ENCODE assay signal across 11 cellular contexts in the genomic region with DNA sequence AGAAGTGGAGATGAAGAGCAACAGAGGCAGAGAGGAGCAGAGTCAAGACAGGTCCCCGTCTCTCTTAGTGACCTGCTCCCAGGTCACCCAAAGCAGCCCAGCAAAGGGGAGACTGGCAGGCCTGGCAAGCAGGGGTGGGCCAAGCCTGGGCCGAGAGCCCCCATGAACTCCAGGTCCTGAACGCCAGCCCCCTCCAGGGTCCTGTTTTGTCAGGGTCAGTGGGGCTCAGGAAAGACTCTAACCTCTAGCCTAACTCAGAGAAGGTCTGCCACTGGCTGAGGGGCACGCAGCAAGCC. TPM values are rescaled to one million over a fixed set of nuclear protein-coding genes. Genes with fewer than 3 reads are reported as not detected.
DNase-seq lines count a peak whose midpoint lies in the region; ATAC-seq and TF ChIP-seq lines count a peak whose summit lies in the region.
"Had no signal": no experiment of that assay in that cellular context is flagged by ENCODE, and none has a peak within 500 bp of the region (broad histone marks: within the 10 kb centered on the region; RNA-seq: fewer than 3 reads in every experiment).

No MANE protein-coding gene starts in this region.

- peaks cover 32% of the 10 kb centered on the region for H3K36me3 Mint-ChIP-seq in T-helper 1 cell treated with Interleukin-12 subunit alpha and Interleukin-12 subunit beta and Interleukin-4 antibody, amounts not matched to agents 30 μg/mL and 1 μg/mL, for 36 hours (ENCODE audit: low read depth)
- peaks cover 19% of the 10 kb centered on the region for H3K36me3 Mint-ChIP-seq in activated T-helper 1 cell treated with anti-CD3 and anti-CD28 coated beads, Interleukin-12 subunit alpha, Interleukin-12 subunit beta, Interleukin-2, Interleukin-4 antibody, amounts not matched to agents 30 ng/mL and 10 ng/mL and 1 ng/mL, durations not matched to agents 14 hours and 24 hours and 36 hours (ENCODE audit: low read depth)

- no peaks in the 10 kb centered on the region for H3K9me3 Mint-ChIP-seq in T-helper 1 cell treated with Interleukin-12 subunit alpha and Interleukin-12 subunit beta and Interleukin-4 antibody, amounts not matched to agents 30 μg/mL and 1 μg/mL, for 36 hours
- H3K9me3 Mint-ChIP-seq in activated T-helper 1 cell treated with anti-CD3 and anti-CD28 coated beads, Interleukin-12 subunit alpha, Interleukin-12 subunit beta, Interleukin-2, Interleukin-4 antibody, amounts not matched to agents 30 ng/mL and 10 ng/mL and 1 ng/mL, durations not matched to agents 14 hours and 24 hours and 36 hours, result no peaks in the 10 kb centered on the region

- no peak for ATAC-seq in HG03196 (IDR thresholded peaks at IDR 0.05; ENCODE audit: unreplicated experiment)

- H3K4me3 ChIP-seq in iPS-20b (ENCODE audit: low read length), result peak overlapping the region; percentile 84
- H3K4me3 ChIP-seq in stomach, result peak overlapping the region; percentile 68 to 78 (median 78)

- TF ChIP-seq EP300 in stomach (IDR thresholded peaks at IDR 0.05), result no peak

- DNase-seq in T-helper 1 cell (no peak), stomach (no peak), glomerular visceral epithelial cell (ENCODE audit: extremely low spot score) (no peak), NCI-H226 (no peak)
- no peak for DNase-seq in activated T-helper 1 cell treated with anti-CD3 and anti-CD28 coated beads, Interleukin-12 subunit alpha, Interleukin-12 subunit beta, Interleukin-2, Interleukin-4 antibody, amounts not matched to agents 30 ng/mL and 10 ng/mL and 1 ng/mL, durations not matched to agents 14 hours and 24 hours and 36 hours (ENCODE audit: low spot score)
- DNase-seq: ACHN, NCI-H1436 treated with DMSO at 0.1 percent for 48 hours, spleen had no signal

- no peak for TF ChIP-seq CTCF in stomach (IDR thresholded peaks at IDR 0.05)

- peak overlapping the region; percentile 73; the same call in 1 of the 2 replicates for H3K9ac ChIP-seq in iPS-20b (ENCODE audit: low read depth, low read length)

- H3K27ac ChIP-seq in iPS-20b (ENCODE audit: low read length) (no peak overlapping the region), stomach (peak overlapping the region; percentile 53 to 94 (median 90))

- H3K36me3 ChIP-seq in iPS-20b (ENCODE audit: insufficient read depth, low read depth, low read length) (peaks cover 38% of the 10 kb centered on the region), stomach (peaks cover 0 to 33% (median 23%) of the 10 kb centered on the region in 4 donors)

- intact Hi-C loops in activated T-helper 1 cell treated with anti-CD3 and anti-CD28 coated beads, Interleukin-12 subunit alpha, Interleukin-12 subunit beta, Interleukin-2, Interleukin-4 antibody, amounts not matched to agents 30 ng/mL and 10 ng/mL and 1 ng/mL, durations not matched to agents 14 hours and 24 hours and 36 hours (cut with micrococcal nuclease), result no loop called here
- intact Hi-C loops in stomach (cut with DNase I; ENCODE audit: low total_unique reads), result no loop called here

- H3K4me1 ChIP-seq in iPS-20b (ENCODE audit: insufficient read depth, low read length), result peaks cover 17% of the 10 kb centered on the region
- peaks cover 44 to 80% (median 77%) of the 10 kb centered on the region in 4 donors for H3K4me1 ChIP-seq in stomach

- H3K27ac Mint-ChIP-seq in T-helper 1 cell treated with Interleukin-12 subunit alpha and Interleukin-12 subunit beta and Interleukin-4 antibody, amounts not matched to agents 30 μg/mL and 1 μg/mL, for 36 hours, result peak overlapping the region; percentile 73
- H3K27ac Mint-ChIP-seq in activated T-helper 1 cell treated with anti-CD3 and anti-CD28 coated beads, Interleukin-12 subunit alpha, Interleukin-12 subunit beta, Interleukin-2, Interleukin-4 antibody, amounts not matched to agents 30 ng/mL and 10 ng/mL and 1 ng/mL, durations not matched to agents 14 hours and 24 hours and 36 hours, result peak overlapping the region; percentile 86

- H3K4me3 Mint-ChIP-seq in T-helper 1 cell treated with Interleukin-12 subunit alpha and Interleukin-12 subunit beta and Interleukin-4 antibody, amounts not matched to agents 30 μg/mL and 1 μg/mL, for 36 hours, result peak overlapping the region; percentile 95
- peak overlapping the region; percentile 91 for H3K4me3 Mint-ChIP-seq in activated T-helper 1 cell treated with anti-CD3 and anti-CD28 coated beads, Interleukin-12 subunit alpha, Interleukin-12 subunit beta, Interleukin-2, Interleukin-4 antibody, amounts not matched to agents 30 ng/mL and 10 ng/mL and 1 ng/mL, durations not matched to agents 14 hours and 24 hours and 36 hours

- H3K27me3 Mint-ChIP-seq in T-helper 1 cell treated with Interleukin-12 subunit alpha and Interleukin-12 subunit beta and Interleukin-4 antibody, amounts not matched to agents 30 μg/mL and 1 μg/mL, for 36 hours (ENCODE audit: low read depth), result no peaks in the 10 kb centered on the region
- no peaks in the 10 kb centered on the region for H3K27me3 Mint-ChIP-seq in activated T-helper 1 cell treated with anti-CD3 and anti-CD28 coated beads, Interleukin-12 subunit alpha, Interleukin-12 subunit beta, Interleukin-2, Interleukin-4 antibody, amounts not matched to agents 30 ng/mL and 10 ng/mL and 1 ng/mL, durations not matched to agents 14 hours and 24 hours and 36 hours (ENCODE audit: insufficient read depth)

- H3K27me3 ChIP-seq in iPS-20b (ENCODE audit: insufficient read depth, low read length) (no peaks in the 10 kb centered on the region; the same call in 1 of the 2 replicates), stomach (no peaks in the 10 kb centered on the region)
- H3K27me3 ChIP-seq: spleen had no signal

- H3K4me1 Mint-ChIP-seq in T-helper 1 cell treated with Interleukin-12 subunit alpha and Interleukin-12 subunit beta and Interleukin-4 antibody, amounts not matched to agents 30 μg/mL and 1 μg/mL, for 36 hours (ENCODE audit: low read depth), result peaks cover 40% of the 10 kb centered on the region
- peaks cover 49% of the 10 kb centered on the region for H3K4me1 Mint-ChIP-seq in activated T-helper 1 cell treated with anti-CD3 and anti-CD28 coated beads, Interleukin-12 subunit alpha, Interleukin-12 subunit beta, Interleukin-2, Interleukin-4 antibody, amounts not matched to agents 30 ng/mL and 10 ng/mL and 1 ng/mL, durations not matched to agents 14 hours and 24 hours and 36 hours (ENCODE audit: low read depth)

- no peak for TF ChIP-seq POLR2A in stomach (IDR thresholded peaks at IDR 0.05)

- WGBS in stomach, 5 donors, result 39 to 60% (median 47%) methylated on average over 4 of the region's 4 CpGs

- no peaks in the 10 kb centered on the region for H3K9me3 ChIP-seq in iPS-20b (ENCODE audit: insufficient read depth, low read depth, low read length)
- H3K9me3 ChIP-seq in stomach, result no peaks in the 10 kb centered on the region
- H3K9me3 ChIP-seq: spleen had no signal

RNA-seq across cellular contexts. Expression of gene NECAB3, which starts 1.2 kb away (rescaled TPM):
- 30.7 and 31.2 TPM in 2 replicates for total RNA-seq in activated T-helper 1 cell treated with anti-CD3 and anti-CD28 coated beads, Interleukin-12 subunit alpha, Interleukin-12 subunit beta, Interleukin-2, Interleukin-4 antibody, amounts not matched to agents 30 ng/mL and 10 ng/mL and 1 ng/mL, durations not matched to agents 14 hours and 24 hours and 36 hours
- total RNA-seq in stomach, result 100 to 1,000 TPM in 3 of 5 donors, 10 to 100 TPM in 2; 28.1 to 335 (median 113) TPM
- polyA plus RNA-seq in stomach, result 10 to 100 TPM; 31.4 to 60.0 (median 51.3) TPM

RNA-seq across cellular contexts. Expression of gene ACTL10, which starts 6.3 kb away (rescaled TPM):
- total RNA-seq in activated T-helper 1 cell treated with anti-CD3 and anti-CD28 coated beads, Interleukin-12 subunit alpha, Interleukin-12 subunit beta, Interleukin-2, Interleukin-4 antibody, amounts not matched to agents 30 ng/mL and 10 ng/mL and 1 ng/mL, durations not matched to agents 14 hours and 24 hours and 36 hours, result 3.7 and 4.2 TPM in 2 replicates
- total RNA-seq in stomach, result 10 to 100 TPM in 1 of 5 donors, 1 to 10 TPM in 3, not detected in 1; 1.1 to 12.3 (median 1.3) TPM
- polyA plus RNA-seq in stomach, result 1 to 10 TPM; 1.4 to 2.9 (median 2.4) TPM

RNA-seq across cellular contexts. Expression of gene C20orf144, which starts 10.9 kb away (rescaled TPM):
- total RNA-seq in activated T-helper 1 cell treated with anti-CD3 and anti-CD28 coated beads, Interleukin-12 subunit alpha, Interleukin-12 subunit beta, Interleukin-2, Interleukin-4 antibody, amounts not matched to agents 30 ng/mL and 10 ng/mL and 1 ng/mL, durations not matched to agents 14 hours and 24 hours and 36 hours, result 0.22 and 0.29 TPM in 2 replicates
- total RNA-seq in stomach, result not detected
- polyA plus RNA-seq in stomach, result under 1 TPM in 2 of 3 donors, not detected in 1; 0.19 to 0.31 TPM

RNA-seq across cellular contexts. Expression of gene E2F1, which starts 13.1 kb away (rescaled TPM):
- total RNA-seq in activated T-helper 1 cell treated with anti-CD3 and anti-CD28 coated beads, Interleukin-12 subunit alpha, Interleukin-12 subunit beta, Interleukin-2, Interleukin-4 antibody, amounts not matched to agents 30 ng/mL and 10 ng/mL and 1 ng/mL, durations not matched to agents 14 hours and 24 hours and 36 hours, result 77.5 and 80.6 TPM in 2 replicates
- 10 to 100 TPM in 2 of 5 donors, 1 to 10 TPM in 3; 2.3 to 24.9 (median 4.2) TPM for total RNA-seq in stomach
- polyA plus RNA-seq in stomach, result 1 to 10 TPM; 2.3 to 8.1 (median 4.9) TPM

RNA-seq across cellular contexts. Expression of gene PXMP4, which starts 47.0 kb away (rescaled TPM):
- 7.3 and 7.9 TPM in 2 replicates for total RNA-seq in activated T-helper 1 cell treated with anti-CD3 and anti-CD28 coated beads, Interleukin-12 subunit alpha, Interleukin-12 subunit beta, Interleukin-2, Interleukin-4 antibody, amounts not matched to agents 30 ng/mL and 10 ng/mL and 1 ng/mL, durations not matched to agents 14 hours and 24 hours and 36 hours
- 10 to 100 TPM in 2 of 5 donors, 1 to 10 TPM in 2, under 1 TPM in 1; 0.72 to 36.8 (median 6.1) TPM for total RNA-seq in stomach
- polyA plus RNA-seq in stomach, result 1 to 10 TPM; 4.0 to 5.9 (median 5.4) TPM
